Comparison of ENCODE assay signal across 16 cellular contexts in genomic region chr2:19846030-19846429, GRCh38. TPM values are rescaled to one million over a fixed set of nuclear protein-coding genes. Genes with fewer than 3 reads are reported as not detected.
A peak's percentile ranks its signal among the peaks of the same experiment; 100 is the strongest.
DNase-seq lines count a peak whose midpoint lies in the region; ATAC-seq and TF ChIP-seq lines count a peak whose summit lies in the region.
"Had no signal": no experiment of that assay in that cellular context is flagged by ENCODE, and none has a peak within 500 bp of the region (broad histone marks: within the 10 kb centered on the region; RNA-seq: fewer than 3 reads in every experiment).

No MANE protein-coding gene starts in this region.

- H3K27me3 ChIP-seq in right atrium auricular region, result no peaks in the 10 kb centered on the region
- H3K27me3 ChIP-seq: SJSA1 had no signal

- DNase-seq in right atrium auricular region (ENCODE audit: low spot score) (peak; percentile 51), left cardiac atrium (no peak), NCI-H345 treated with DMSO at 0.1 percent for 48 hours (lab: John Stamatoyannopoulos, UW; ENCODE audit: unreplicated experiment) (peak; percentile 12), fibroblast of pulmonary artery (ENCODE audit: low read depth) (peak; percentile 21), GM13977 (ENCODE audit: low spot score) (no peak)
- DNase-seq: BE2C; CD8-positive, alpha-beta memory T cell; DMS79; HCEC 1CT; NCI-H1048; NCI-H524; PC-3 had no signal

- H3K4me3 ChIP-seq in right atrium auricular region (no peak overlapping the region), fibroblast of pulmonary artery (replicated peaks; ENCODE audit: low read depth, low read length) (no peak overlapping the region)
- H3K4me3 ChIP-seq: GM12878, SJSA1 had no signal

- H3K4me1 ChIP-seq in right atrium auricular region, result no peaks in the 10 kb centered on the region
- H3K4me1 ChIP-seq: BE2C, SJSA1 had no signal

- no peak overlapping the region for H3K27ac ChIP-seq in right atrium auricular region
- H3K27ac ChIP-seq: SJSA1 had no signal

- intact Hi-C loops in left cardiac atrium (cut with DNase I), result no loop called here

- ATAC-seq in left cardiac atrium, result no peak
- ATAC-seq in GM21447 (IDR thresholded peaks at IDR 0.05; ENCODE audit: unreplicated experiment), result no peak
- no peak for ATAC-seq in HG02588 (IDR thresholded peaks at IDR 0.05; ENCODE audit: unreplicated experiment)
- ATAC-seq: GM12878, PC-3 had no signal

- TF ChIP-seq CTCF in right atrium auricular region (IDR thresholded peaks at IDR 0.05) (no peak), fibroblast of pulmonary artery (IDR thresholded peaks at IDR 0.05; ENCODE audit: low read length, missing control alignments) (no peak), GM13977 (IDR thresholded peaks at IDR 0.05; ENCODE audit: extremely low read depth, insufficient read depth, missing control alignments) (no peak)

- H3K9me3 ChIP-seq in right atrium auricular region, result no peaks in the 10 kb centered on the region
- H3K9me3 ChIP-seq: BE2C, SJSA1 had no signal

- in situ Hi-C loops in GM13977 (cut with MboI; ENCODE audit: low pct_unique_long_range_greater_than_20kb, low sequenced_read_pairs, unreplicated experiment), result no loop called here

- no peaks in the 10 kb centered on the region for H3K36me3 ChIP-seq in right atrium auricular region
- H3K36me3 ChIP-seq: BE2C, SJSA1 had no signal

RNA-seq across cellular contexts. Expression of gene TTC32, which starts 55.8 kb away (rescaled TPM):
- total RNA-seq in right atrium auricular region (1 to 10 TPM; 3.7 to 6.6 TPM), left cardiac atrium (1 to 10 TPM; 3.6 to 6.5 TPM)

Comparison
In these comparisons a context has a peak if more than half of its experiments do, and no peak if none do; other contexts are left out.
1. DNase-seq: peak in right atrium auricular region (single experiment), NCI-H345 treated with DMSO at 0.1 percent for 48 hours (single experiment) and fibroblast of pulmonary artery (single experiment); none in left cardiac atrium (single experiment) and GM13977 (single experiment).